Comparison of ENCODE assay signal across 1 cellular context in the genomic region with DNA sequence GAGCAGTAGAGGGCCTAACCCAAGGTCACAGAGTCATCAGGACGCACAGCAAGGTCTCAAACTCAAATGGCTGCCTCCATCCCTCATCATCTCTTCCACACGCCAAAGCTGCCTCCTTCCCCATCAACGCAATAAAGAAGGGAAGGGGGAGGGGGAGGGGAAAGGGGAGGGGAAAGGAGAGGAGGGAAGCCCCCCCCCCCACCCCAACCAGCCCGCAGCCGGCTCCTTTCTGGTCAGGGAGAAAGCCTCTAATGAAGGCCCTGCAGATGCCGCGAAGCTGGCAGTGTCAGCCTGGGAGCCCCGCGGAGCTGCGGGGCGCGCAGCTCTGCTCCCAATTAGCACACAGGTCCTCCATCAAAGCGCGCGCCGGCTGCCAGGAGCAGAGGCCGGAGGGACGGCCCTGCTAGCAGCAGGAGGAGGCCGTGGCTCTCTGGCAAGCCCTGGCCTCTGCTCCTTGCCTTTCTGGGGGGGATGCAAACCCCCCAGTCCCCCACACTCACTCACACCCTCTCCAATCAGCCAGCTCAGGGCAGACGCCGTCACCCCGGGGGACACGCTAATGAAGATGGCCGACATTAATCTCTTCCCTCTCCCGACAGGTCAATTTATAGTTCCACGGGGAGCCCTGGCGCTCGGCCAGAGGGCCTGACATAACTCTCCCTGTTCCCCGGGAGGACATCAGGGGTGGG.
TF ChIP-seq lines count a peak whose summit lies in the region.

No MANE protein-coding gene starts in this region.

TF ChIP-seq in H1, 55 proteins besides CTCF, POLR2A, EP300 and RAD21:
- TF ChIP-seq SP2 (IDR thresholded peaks at IDR 0.05; ENCODE audit: low read length) = no peak
- 0 out of 2 replicates have a peak, but pooled peaks have one; percentile 62 for TF ChIP-seq YY1 (IDR thresholded peaks at IDR 0.05; ENCODE audit: low read depth, low read length)
- no peak for TF ChIP-seq BCL11A (IDR thresholded peaks at IDR 0.05; ENCODE audit: low read depth in 2 of 2, low read length in 2 of 2)
- 0 out of 2 replicates have a peak, but pooled peaks have one; percentile 21 for TF ChIP-seq TAF1 (IDR thresholded peaks at IDR 0.05; ENCODE audit: low read depth, low read length)
- 0 out of 4 replicates have a peak, but pooled peaks of 1 of the 2 experiments have one; percentile 25 for TF ChIP-seq HDAC2 (IDR thresholded peaks at IDR 0.05; ENCODE audit: borderline replicate concordance in 1 of 2, low read depth in 2 of 2, low read length in 2 of 2)
- peak; percentile 82 for TF ChIP-seq ASH2L (IDR thresholded peaks at IDR 0.05; ENCODE audit: low read length)
- TF ChIP-seq KDM4A (IDR thresholded peaks at IDR 0.05; ENCODE audit: low read depth, low read length, severe bottlenecking) = peak; percentile 30
- peak; percentile 65; the same call in 1 of the 2 replicates for TF ChIP-seq RBBP5 (IDR thresholded peaks at IDR 0.05; ENCODE audit: borderline replicate concordance, low read depth, low read length)
